Comparison of ENCODE assay signal across 8 cellular contexts in genomic region chr13:32737111-32737571, GRCh38.
DNase-seq lines count a peak whose midpoint lies in the region; ATAC-seq and TF ChIP-seq lines count a peak whose summit lies in the region.

No MANE protein-coding gene starts in this region.

- peak overlapping the region; percentile 46 for H3K4me3 ChIP-seq in CD8-positive, alpha-beta memory T cell (ENCODE audit: low read length)
- peak overlapping the region; percentile 17 to 38 (median 30) for H3K4me3 ChIP-seq in sigmoid colon

- POLR2A ChIA-PET in CD8-positive, alpha-beta memory T cell (lab: Charles Lee): no interaction called here

- intact Hi-C loops in sigmoid colon (cut with DNase I): no loop called here

- H3K4me3 Mint-ChIP-seq in CD8-positive, alpha-beta memory T cell: peak overlapping the region; percentile 82 to 88 (median 85)

- no peaks in the 10 kb centered on the region for H3K9me3 ChIP-seq in CD8-positive, alpha-beta memory T cell (ENCODE audit: low read length)
- no peaks in the 10 kb centered on the region for H3K9me3 ChIP-seq in sigmoid colon

- no peaks in the 10 kb centered on the region for H3K27me3 Mint-ChIP-seq in CD8-positive, alpha-beta memory T cell

- peak overlapping the region; percentile 54 for H3K27ac ChIP-seq in CD8-positive, alpha-beta memory T cell (ENCODE audit: low read depth, low read length)
- H3K27ac ChIP-seq in sigmoid colon: peak overlapping the region; percentile 61 to 72 (median 64)

- 5 to 8% methylated on average over 2 of the region's 2 CpGs for WGBS in sigmoid colon, 2 donors

- CTCF ChIA-PET in CD8-positive, alpha-beta memory T cell (lab: Charles Lee): no interaction called here

- ATAC-seq in GM21390 (IDR thresholded peaks at IDR 0.05; ENCODE audit: unreplicated experiment): peak; percentile 71

- no peak for TF ChIP-seq EP300 in sigmoid colon (IDR thresholded peaks at IDR 0.05)

- peaks cover 7% of the 10 kb centered on the region for H3K4me1 ChIP-seq in CD8-positive, alpha-beta memory T cell (ENCODE audit: insufficient read depth, low read length)
- peaks cover 0 to 25% (median 13%) of the 10 kb centered on the region in 4 donors for H3K4me1 ChIP-seq in sigmoid colon

- peak in 2 of 5 donors; percentile 36 to 58 for DNase-seq in CD8-positive, alpha-beta memory T cell
- DNase-seq in LHCN-M2 (ENCODE audit: low read depth) (peak; percentile 20), fibroblast of gingiva (ENCODE audit: low read depth) (peak; percentile 7), sigmoid colon (no peak), SHP77 treated with DMSO at 0.1 percent for 48 hours (lab: John Stamatoyannopoulos, UW) (no peak), NCI-H2107 (lab: John Stamatoyannopoulos, UW) (no peak), SKM-1 (lab: John Stamatoyannopoulos, UW; ENCODE audit: unreplicated experiment) (no peak)

- H3K27ac Mint-ChIP-seq in CD8-positive, alpha-beta memory T cell: peak overlapping the region; percentile 50 to 95 (median 93)

- H3K4me1 Mint-ChIP-seq in CD8-positive, alpha-beta memory T cell: peaks cover 20 to 40% (median 32%) of the 10 kb centered on the region in 3 donors

- no peak for TF ChIP-seq CTCF in sigmoid colon (IDR thresholded peaks at IDR 0.05)

- no peak for TF ChIP-seq POLR2A in sigmoid colon (IDR thresholded peaks at IDR 0.05)

- peaks cover 0 to 32% (median 7%) of the 10 kb centered on the region in 3 donors for H3K36me3 Mint-ChIP-seq in CD8-positive, alpha-beta memory T cell

- H3K9me3 Mint-ChIP-seq in CD8-positive, alpha-beta memory T cell: no peaks in the 10 kb centered on the region

- peaks cover 5% of the 10 kb centered on the region for H3K36me3 ChIP-seq in CD8-positive, alpha-beta memory T cell (ENCODE audit: insufficient read depth, low read length)
- H3K36me3 ChIP-seq in sigmoid colon: peaks cover 0 to 5% (median 0%) of the 10 kb centered on the region in 4 donors

- H3K27me3 ChIP-seq in CD8-positive, alpha-beta memory T cell (ENCODE audit: insufficient read depth, low read length, poor library complexity, severe bottlenecking): no peaks in the 10 kb centered on the region
- H3K27me3 ChIP-seq in sigmoid colon: no peaks in the 10 kb centered on the region

Comparison
In these comparisons a context has a peak if more than half of its experiments do, and no peak if none do; other contexts are left out.
1. DNase-seq: peak in LHCN-M2 (single experiment) and fibroblast of gingiva (single experiment); none in sigmoid colon (single experiment), SHP77 treated with DMSO at 0.1 percent for 48 hours (single experiment), NCI-H2107 (single experiment) and SKM-1 (single experiment).